8 cellular contexts compared by ENCODE assay signal in genomic region chr2:55519908-55520885, GRCh38. TPM values are rescaled to one million over a fixed set of nuclear protein-coding genes. Genes with fewer than 3 reads are reported as not detected.
DNase-seq lines count a peak whose midpoint lies in the region; ATAC-seq and TF ChIP-seq lines count a peak whose summit lies in the region.

No MANE protein-coding gene starts in this region.

- H4K20me1 ChIP-seq in OCI-LY3 (ENCODE audit: insufficient read depth, low read length): no peaks in the 10 kb centered on the region

- TF ChIP-seq CTCF in A673 (conservative IDR thresholded peaks at IDR 0.05; ENCODE audit: low read depth, low read length): no peak
- TF ChIP-seq CTCF in GM12864 (IDR thresholded peaks at IDR 0.05; ENCODE audit: low read depth, low read length, missing control alignments): no peak
- no peak for TF ChIP-seq CTCF in OCI-LY3 (IDR thresholded peaks at IDR 0.05; ENCODE audit: low read depth, low read length)

- ATAC-seq in HG02943 (IDR thresholded peaks at IDR 0.05; ENCODE audit: low read depth, unreplicated experiment): peak; percentile 14
- peak; percentile 29 for ATAC-seq in left ventricle myocardium superior

- H3K9ac ChIP-seq in OCI-LY3 (ENCODE audit: low read length): peak overlapping the region; percentile 66
- H3K9ac ChIP-seq in adipocyte (ENCODE audit: low read length): peak overlapping the region; percentile 86

- H3K4me3 ChIP-seq in A673 (ENCODE audit: low read depth, low read length, poor library complexity, severe bottlenecking) (peak overlapping the region; percentile 72), GM12864 (ENCODE audit: low read depth, low read length) (peak overlapping the region; percentile 81), OCI-LY3 (ENCODE audit: low read length) (peak overlapping the region; percentile 96), adipocyte (ENCODE audit: low read length) (peak overlapping the region; percentile 95)

- H2AFZ ChIP-seq in OCI-LY3 (ENCODE audit: low read depth, low read length): peak overlapping the region; percentile 88

- intact Hi-C loops in A673 (cut with micrococcal nuclease; ENCODE audit: unreplicated experiment) (loop anchor here (5.0 to 10.0 kb wide), 2 partner anchors 98 to 235 kb away; no protein-coding TSS in a partner anchor), left ventricle myocardium superior (cut with micrococcal nuclease) (no loop called here)

- DNase-seq in A673 (ENCODE audit: low spot score) (no peak), GM12864 (ENCODE audit: low read depth) (no peak), adipocyte (ENCODE audit: low read depth) (peak; percentile 71), left ventricle myocardium superior (no peak), pons (ENCODE audit: low spot score) (peak; percentile 45), epidermal melanocyte (ENCODE audit: insufficient read length, low spot score) (no peak)

- no peaks in the 10 kb centered on the region for H3K79me2 ChIP-seq in OCI-LY3 (ENCODE audit: low read length)

- BruUV-seq in A673 (replicated peaks; lab: Mats Ljungman, UMichigan): TSS peak; percentile 62

- POLR2A ChIA-PET in A673 (lab: Charles Lee; ENCODE audit: low non-redundant PET): interaction anchor here (0.6 kb wide), 1 partner anchor 616 kb away, joined by 3 read pairs; no protein-coding TSS in a partner anchor

- H3K36me3 ChIP-seq in A673 (ENCODE audit: insufficient read depth, low read length, poor library complexity, severe bottlenecking): no peaks in the 10 kb centered on the region
- H3K36me3 ChIP-seq in OCI-LY3 (replicated peaks; ENCODE audit: low read depth, low read length): peaks cover 10% of the 10 kb centered on the region
- H3K36me3 ChIP-seq in adipocyte (ENCODE audit: control insufficient read depth, insufficient read depth, low read length, severe bottlenecking): peaks cover 18% of the 10 kb centered on the region

- H3K4me2 ChIP-seq in OCI-LY3 (ENCODE audit: low read length): peak overlapping the region; percentile 82

- H3K4me1 ChIP-seq in A673 (ENCODE audit: insufficient read depth, low read length, poor library complexity, severe bottlenecking): peaks cover 4% of the 10 kb centered on the region
- peaks cover 5% of the 10 kb centered on the region for H3K4me1 ChIP-seq in OCI-LY3 (ENCODE audit: low read length)
- H3K4me1 ChIP-seq in adipocyte (ENCODE audit: control insufficient read depth, insufficient read depth, low read length): peaks cover 15% of the 10 kb centered on the region

- H3K27me3 ChIP-seq in A673 (replicated peaks; ENCODE audit: insufficient read depth, low read depth, low read length, poor library complexity): no peaks in the 10 kb centered on the region
- no peaks in the 10 kb centered on the region for H3K27me3 ChIP-seq in OCI-LY3 (ENCODE audit: low read depth, low read length)
- no peaks in the 10 kb centered on the region for H3K27me3 ChIP-seq in adipocyte (replicated peaks; ENCODE audit: control insufficient read depth, insufficient read depth, low read length)

- CTCF ChIA-PET in A673 (lab: Charles Lee): interaction anchor here (0.8 kb wide), 1 partner anchor 13 kb away, joined by 3 read pairs; no protein-coding TSS in a partner anchor

- H3K9me3 ChIP-seq in A673 (ENCODE audit: low read depth, low read length, poor library complexity, severe bottlenecking) (no peaks in the 10 kb centered on the region), OCI-LY3 (ENCODE audit: insufficient read depth, low read length) (no peaks in the 10 kb centered on the region), adipocyte (ENCODE audit: control insufficient read depth, low read length) (no peaks in the 10 kb centered on the region)

- H3K27ac ChIP-seq in A673 (ENCODE audit: low read depth, low read length, poor library complexity, severe bottlenecking): peak overlapping the region; percentile 59
- no peak overlapping the region for H3K27ac ChIP-seq in OCI-LY3 (ENCODE audit: low read length)

RNA-seq across cellular contexts. Expression of gene CFAP36, which starts 0.7 kb away (rescaled TPM):
- total RNA-seq in A673 (2021) (35.2 and 35.7 TPM in 2 replicates), left ventricle myocardium superior (20.1 TPM)

Comparison
In these comparisons a context has a peak if more than half of its experiments do, and no peak if none do; other contexts are left out.
1. DNase-seq: peak in adipocyte (single experiment) and pons (single experiment); none in A673 (single experiment), GM12864 (single experiment), left ventricle myocardium superior (single experiment) and epidermal melanocyte (single experiment).
2. Peak in every context shown above with its lines, with median percentiles within 50 percentile points of each other: H3K4me3 ChIP-seq.